20 cellular contexts compared by ENCODE assay signal in the genomic region with DNA sequence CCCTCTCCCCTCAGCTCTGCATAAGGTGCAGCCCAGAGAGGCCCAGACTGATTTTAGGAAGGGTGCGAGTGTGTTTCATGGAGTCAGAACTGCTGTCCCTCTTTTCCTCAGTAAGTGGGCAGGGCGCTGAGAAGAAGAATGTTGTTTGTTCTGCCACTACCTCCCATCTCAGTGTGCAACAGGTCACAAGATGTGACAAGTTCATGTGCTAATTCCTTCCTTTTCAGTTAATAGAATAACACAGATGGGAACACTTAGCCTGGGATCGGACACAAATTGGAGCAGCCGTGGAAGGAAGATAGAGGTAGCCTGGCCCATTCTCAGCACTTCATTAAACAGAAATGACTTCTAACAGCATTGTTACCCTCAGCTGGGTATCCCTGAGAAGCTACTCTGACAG.
"Had no signal": no experiment of that assay in that cellular context is flagged by ENCODE, and none has a peak within 500 bp of the region (broad histone marks: within the 10 kb centered on the region; RNA-seq: fewer than 3 reads in every experiment).

No MANE protein-coding gene starts in this region.

- DNase-seq: effector memory CD4-positive, alpha-beta T cell; gastrocnemius medialis; glutamatergic neuron; left cardiac atrium; left ventricle myocardium inferior; lower lobe of right lung; mesendoderm; naive B cell; nephron progenitor cell; psoas muscle; sigmoid colon; stimulated activated CD4-positive, alpha-beta T cell treated with anti-CD3 and anti-CD28 coated beads, Interleukin-12 subunit alpha, Interleukin-12 subunit beta, amount 100 ng/mL, for 4 hours; stimulated activated naive CD4-positive, alpha-beta T cell; stomach; tibial artery; upper lobe of right lung had no signal

- H3K9me3 ChIP-seq: gastrocnemius medialis, left ventricle myocardium inferior, lower lobe of right lung, psoas muscle, sigmoid colon, stomach, tibial artery, upper lobe of right lung, vagina had no signal

- H3K27me3 ChIP-seq: gastrocnemius medialis, sigmoid colon, stomach, tibial artery, upper lobe of right lung, vagina had no signal

- H3K36me3 ChIP-seq: gastrocnemius medialis, left ventricle myocardium inferior, lower lobe of right lung, sigmoid colon, stomach, tibial artery, upper lobe of right lung, vagina had no signal

- H3K4me1 ChIP-seq: left ventricle myocardium inferior, lower lobe of right lung, psoas muscle, stomach, upper lobe of right lung, vagina had no signal

- H3K4me1 Mint-ChIP-seq: naive B cell had no signal

- H3K9me3 Mint-ChIP-seq: nephron progenitor cell had no signal

- H3K27ac Mint-ChIP-seq: naive B cell, nephron progenitor cell had no signal

- ATAC-seq: esophagus mucosa, gastrocnemius medialis, left cardiac atrium, lower lobe of right lung, psoas muscle, upper lobe of right lung had no signal

- H3K36me3 Mint-ChIP-seq: naive B cell had no signal

- H3K4me3 ChIP-seq: gastrocnemius medialis, left ventricle myocardium inferior, lower lobe of right lung, psoas muscle, sigmoid colon, skin epidermis, stomach, tibial artery, upper lobe of right lung, vagina had no signal

- H3K4me3 Mint-ChIP-seq: naive B cell, nephron progenitor cell had no signal

- H3K27ac ChIP-seq: gastrocnemius medialis, left ventricle myocardium inferior, lower lobe of right lung, parathyroid adenoma, psoas muscle, sigmoid colon, stomach, tibial artery, upper lobe of right lung, vagina had no signal
